24 cellular contexts compared by ENCODE assay signal in the genomic region with DNA sequence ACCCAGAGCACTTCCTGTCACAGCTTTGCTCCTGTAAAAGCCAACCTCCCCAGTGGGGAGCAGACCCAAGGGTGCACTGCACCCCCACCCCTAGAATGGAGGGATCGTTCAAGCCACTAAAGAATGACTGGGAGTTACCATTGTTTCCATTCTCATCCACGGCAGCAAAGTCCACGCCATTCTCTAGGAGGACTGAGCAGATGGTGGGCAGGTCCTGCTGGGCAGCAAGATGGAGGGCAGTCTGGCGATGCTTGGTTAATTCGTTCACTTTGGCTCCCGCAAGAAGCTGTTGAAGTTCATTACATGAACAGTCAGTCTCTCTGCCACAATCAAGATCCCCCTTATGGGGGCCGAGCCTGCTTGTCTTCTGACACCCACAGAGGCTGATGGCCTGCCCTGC. TPM values are rescaled to one million over a fixed set of nuclear protein-coding genes. Genes with fewer than 3 reads are reported as not detected.
A peak's percentile ranks its signal among the peaks of the same experiment; 100 is the strongest.
DNase-seq lines count a peak whose midpoint lies in the region; ATAC-seq and TF ChIP-seq lines count a peak whose summit lies in the region.
"Had no signal": no experiment of that assay in that cellular context is flagged by ENCODE, and none has a peak within 500 bp of the region (broad histone marks: within the 10 kb centered on the region; RNA-seq: fewer than 3 reads in every experiment).

No MANE protein-coding gene starts in this region.

- H3K27ac ChIP-seq in CD4-positive, alpha-beta T cell (ENCODE audit: low read depth, low read length), result peak overlapping the region; percentile 43
- peak overlapping the region; percentile 86 for H3K27ac ChIP-seq in WERI-Rb-1
- H3K27ac ChIP-seq: esophagus squamous epithelium, foreskin keratinocyte, psoas muscle, tibial nerve had no signal

- CTCF ChIA-PET in CD4-positive, alpha-beta T cell (lab: Charles Lee), result no interaction called here

- peaks cover 77% of the 10 kb centered on the region for H3K36me3 Mint-ChIP-seq in activated CD4-positive, alpha-beta T cell treated with anti-CD3 and anti-CD28 coated beads, Interleukin-2, amount 10 ng/mL, durations not matched to agents 24 days and 14 days (ENCODE audit: low read depth)
- H3K36me3 Mint-ChIP-seq in CD4-positive, alpha-beta T cell (ENCODE audit: low read depth), result peaks cover 91% of the 10 kb centered on the region
- H3K36me3 Mint-ChIP-seq in chondrocyte (ENCODE audit: low read depth), result peaks cover 55% of the 10 kb centered on the region

- peaks cover 99% of the 10 kb centered on the region for H3K36me3 ChIP-seq in WERI-Rb-1

- no peaks in the 10 kb centered on the region for H3K9me3 ChIP-seq in CD4-positive, alpha-beta T cell (ENCODE audit: control insufficient read depth, low read length)
- no peaks in the 10 kb centered on the region for H3K9me3 ChIP-seq in WERI-Rb-1 (ENCODE audit: severe bottlenecking)
- H3K9me3 ChIP-seq: esophagus squamous epithelium, psoas muscle, tibial nerve had no signal

- H3K9me3 Mint-ChIP-seq in activated CD4-positive, alpha-beta T cell treated with anti-CD3 and anti-CD28 coated beads, Interleukin-2, amount 10 ng/mL, durations not matched to agents 24 days and 14 days, result no peaks in the 10 kb centered on the region
- H3K9me3 Mint-ChIP-seq in CD4-positive, alpha-beta T cell, result no peaks in the 10 kb centered on the region
- H3K9me3 Mint-ChIP-seq in chondrocyte (ENCODE audit: low read depth), result no peaks in the 10 kb centered on the region
- H3K9me3 Mint-ChIP-seq: CD14-positive monocyte had no signal

- H3K4me3 Mint-ChIP-seq in activated CD4-positive, alpha-beta T cell treated with anti-CD3 and anti-CD28 coated beads, Interleukin-2, amount 10 ng/mL, durations not matched to agents 24 days and 14 days, result no peak overlapping the region
- H3K4me3 Mint-ChIP-seq in CD4-positive, alpha-beta T cell, result no peak overlapping the region
- H3K4me3 Mint-ChIP-seq in chondrocyte (ENCODE audit: unreplicated experiment), result no peak overlapping the region
- H3K4me3 Mint-ChIP-seq: CD14-positive monocyte had no signal

- no peak for TF ChIP-seq CTCF in CD4-positive, alpha-beta T cell (IDR thresholded peaks at IDR 0.05)
- no peak for TF ChIP-seq CTCF in WERI-Rb-1 (IDR thresholded peaks at IDR 0.05; ENCODE audit: low read depth, low read length)
- no peak for TF ChIP-seq CTCF in chondrocyte (IDR thresholded peaks at IDR 0.05)

- H3K27me3 ChIP-seq in CD4-positive, alpha-beta T cell (ENCODE audit: control insufficient read depth, insufficient read depth, low read length), result no peaks in the 10 kb centered on the region
- H3K27me3 ChIP-seq in WERI-Rb-1 (ENCODE audit: insufficient read depth, low read depth, severe bottlenecking), result no peaks in the 10 kb centered on the region
- H3K27me3 ChIP-seq: esophagus squamous epithelium, foreskin keratinocyte, tibial nerve had no signal

- H3K4me1 Mint-ChIP-seq in activated CD4-positive, alpha-beta T cell treated with anti-CD3 and anti-CD28 coated beads, Interleukin-2, amount 10 ng/mL, durations not matched to agents 24 days and 14 days, result peaks cover 46% of the 10 kb centered on the region
- H3K4me1 Mint-ChIP-seq in CD4-positive, alpha-beta T cell (ENCODE audit: low read depth), result peaks cover 57% of the 10 kb centered on the region
- H3K4me1 Mint-ChIP-seq in chondrocyte (ENCODE audit: low read depth), result peaks cover 17% of the 10 kb centered on the region

- no peak overlapping the region for H3K4me3 ChIP-seq in WERI-Rb-1 (ENCODE audit: low read depth, low read length)
- H3K4me3 ChIP-seq: esophagus squamous epithelium, K562, psoas muscle, tibial nerve had no signal

- intact Hi-C loops in activated CD4-positive, alpha-beta T cell treated with anti-CD3 and anti-CD28 coated beads, Interleukin-2, amount 10 ng/mL, durations not matched to agents 24 days and 14 days (cut with micrococcal nuclease), result no loop called here
- intact Hi-C loops in CD4-positive, alpha-beta T cell (cut with DNase I, micrococcal nuclease), result no loop called here

- peak overlapping the region; percentile 88 for H3K27ac Mint-ChIP-seq in activated CD4-positive, alpha-beta T cell treated with anti-CD3 and anti-CD28 coated beads, Interleukin-2, amount 10 ng/mL, durations not matched to agents 24 days and 14 days
- peak overlapping the region; percentile 90 for H3K27ac Mint-ChIP-seq in CD4-positive, alpha-beta T cell
- H3K27ac Mint-ChIP-seq in chondrocyte (ENCODE audit: unreplicated experiment), result no peak overlapping the region

- POLR2A ChIA-PET in CD4-positive, alpha-beta T cell (lab: Charles Lee), result interaction anchor here (6.9 kb wide), 1 partner anchor 30 kb away, joined by 171 read pairs; the partner anchor contains the start of genes CYB5D2 and ZZEF1

- no peak for DNase-seq in activated CD4-positive, alpha-beta T cell treated with anti-CD3 and anti-CD28 coated beads, Interleukin-2, amount 10 ng/mL, durations not matched to agents 24 days and 14 days
- no peak for DNase-seq in activated CD4-positive, alpha-beta T cell treated with anti-CD3 and anti-CD28 coated beads, Interleukin-2, amount 50 U/mL, for 48 hours
- no peak for DNase-seq in CD4-positive, alpha-beta T cell
- DNase-seq in WERI-Rb-1 (no peak), chondrocyte (ENCODE audit: low spot score) (peak; percentile 32), T-helper 9 cell (no peak)
- DNase-seq: activated CD4-positive, CD25-positive, alpha-beta regulatory T cell treated with anti-CD3 and anti-CD28 coated beads, Interleukin-2, amount 50 U/mL, for 72 hours; central memory CD4-positive, alpha-beta T cell; esophagus squamous epithelium; foreskin keratinocyte; NCI-H1105; NCI-H187; NCI-H510A treated with DMSO at 0.1 percent for 48 hours; nucleus accumbens; RPMI8226; stimulated activated CD4-positive, alpha-beta T cell treated with anti-CD3 and anti-CD28 coated beads, Interleukin-12 subunit alpha, Interleukin-12 subunit beta, amount 100 ng/mL, for 4 hours; stimulated activated CD4-positive, alpha-beta T cell treated with anti-CD3 and anti-CD28 coated beads, Interleukin-4, amount 100 ng/mL, for 1 hour had no signal

- no peak for ATAC-seq in CD4-positive, alpha-beta T cell (ENCODE audit: poor library complexity)
- ATAC-seq in HG02642 (IDR thresholded peaks at IDR 0.05; ENCODE audit: poor library complexity, unreplicated experiment), result no peak
- ATAC-seq in GM21825 (IDR thresholded peaks at IDR 0.05; ENCODE audit: unreplicated experiment), result no peak
- ATAC-seq: foreskin keratinocyte, K562, psoas muscle, sciatic nerve had no signal

- H3K27me3 Mint-ChIP-seq in activated CD4-positive, alpha-beta T cell treated with anti-CD3 and anti-CD28 coated beads, Interleukin-2, amount 10 ng/mL, durations not matched to agents 24 days and 14 days, result no peaks in the 10 kb centered on the region
- H3K27me3 Mint-ChIP-seq in CD4-positive, alpha-beta T cell, result no peaks in the 10 kb centered on the region
- no peaks in the 10 kb centered on the region for H3K27me3 Mint-ChIP-seq in chondrocyte (ENCODE audit: low read depth)

RNA-seq across cellular contexts. Expression of gene CYB5D2, which starts 30.8 kb away (rescaled TPM):
- total RNA-seq in activated CD4-positive, alpha-beta T cell treated with anti-CD3 and anti-CD28 coated beads, Interleukin-2, amount 10 ng/mL, durations not matched to agents 24 days and 14 days, result 7.1 and 7.7 TPM in 2 replicates
- 1 to 10 TPM; 3.9 to 4.4 TPM for total RNA-seq in CD4-positive, alpha-beta T cell
- total RNA-seq in chondrocyte, result 15.3 to 26.7 TPM (median 18.3 TPM) in 3 replicates

RNA-seq across cellular contexts. Expression of gene ZZEF1, which starts 30.9 kb away (rescaled TPM):
- 40.8 and 42.8 TPM in 2 replicates for total RNA-seq in activated CD4-positive, alpha-beta T cell treated with anti-CD3 and anti-CD28 coated beads, Interleukin-2, amount 10 ng/mL, durations not matched to agents 24 days and 14 days
- 10 to 100 TPM; 83.1 to 85.0 TPM for total RNA-seq in CD4-positive, alpha-beta T cell
- 30.8 to 46.5 TPM (median 33.0 TPM) in 3 replicates for total RNA-seq in chondrocyte
